31 cellular contexts compared by ENCODE assay signal in genomic region chr22:34931026-34931425, GRCh38.
"Had no signal": no experiment of that assay in that cellular context is flagged by ENCODE, and none has a peak within 500 bp of the region (broad histone marks: within the 10 kb centered on the region; RNA-seq: fewer than 3 reads in every experiment).

No MANE protein-coding gene starts in this region.

- H3K36me3 Mint-ChIP-seq: natural killer cell; neural progenitor cell; stimulated activated memory B cell treated with anti-CD40 and anti-IgM and Interleukin-4, amounts not matched to agents 10 μg/mL and 1 μg/mL and 100 μg/mL, for 72 hours; type B pancreatic cell had no signal

- H2AFZ ChIP-seq: neural progenitor cell, parathyroid adenoma had no signal

- H3K79me2 ChIP-seq: parathyroid adenoma had no signal

- H3K9me3 ChIP-seq: ovary, psoas muscle, suprapubic skin, testis, tibial artery, transverse colon, upper lobe of right lung, vagina had no signal

- H3K36me3 ChIP-seq: neural progenitor cell, ovary, spleen, suprapubic skin, tibial artery, transverse colon, upper lobe of right lung, vagina had no signal

- H3K27me3 Mint-ChIP-seq: stimulated activated memory B cell treated with anti-CD40 and anti-IgM and Interleukin-4, amounts not matched to agents 10 μg/mL and 1 μg/mL and 100 μg/mL, for 72 hours; stimulated activated naive CD8-positive, alpha-beta T cell treated with anti-CD3 and anti-CD28 coated beads, Interleukin-15, amount 100 ng/mL, for 72 hours; type B pancreatic cell had no signal

- H3K27me3 ChIP-seq: neural progenitor cell, ovary, suprapubic skin, testis, tibial artery, transverse colon, upper lobe of right lung, vagina had no signal

- H3K27ac ChIP-seq: neural progenitor cell, ovary, parathyroid adenoma, psoas muscle, skin epidermis, spleen, suprapubic skin, testis, tibial artery, transverse colon, upper lobe of right lung, vagina had no signal

- ATAC-seq: natural killer cell; psoas muscle; right cardiac atrium; sciatic nerve; stimulated activated memory B cell treated with anti-CD40 and anti-IgM and Interleukin-4, amounts not matched to agents 10 μg/mL and 1 μg/mL and 100 μg/mL, for 72 hours; stimulated activated naive CD8-positive, alpha-beta T cell treated with anti-CD3 and anti-CD28 coated beads, Interleukin-15, amount 100 ng/mL, for 72 hours; stimulated activated naive CD8-positive, alpha-beta T cell treated with anti-CD3 and anti-CD28 coated beads, Interleukin-15, Interleukin-2, amounts not matched to agents 100 U/mL and 50 U/mL, for 24 hours; upper lobe of right lung had no signal

- H3K9me3 Mint-ChIP-seq: nephron; neural progenitor cell; stimulated activated naive CD8-positive, alpha-beta T cell treated with anti-CD3 and anti-CD28 coated beads, Interleukin-15, amount 100 ng/mL, for 72 hours; type B pancreatic cell had no signal

- H3K4me1 ChIP-seq: neural progenitor cell, parathyroid adenoma, psoas muscle, spleen, suprapubic skin, testis, tibial artery, transverse colon, upper lobe of right lung, vagina had no signal

- H3K4me3 Mint-ChIP-seq: natural killer cell; nephron; neural progenitor cell; stimulated activated memory B cell treated with anti-CD40 and anti-IgM and Interleukin-4, amounts not matched to agents 10 μg/mL and 1 μg/mL and 100 μg/mL, for 72 hours; stimulated activated naive CD8-positive, alpha-beta T cell treated with anti-CD3 and anti-CD28 coated beads, Interleukin-15, amount 100 ng/mL, for 72 hours; type B pancreatic cell had no signal

- H3K4me1 Mint-ChIP-seq: natural killer cell; stimulated activated memory B cell treated with anti-CD40 and anti-IgM and Interleukin-4, amounts not matched to agents 10 μg/mL and 1 μg/mL and 100 μg/mL, for 72 hours; stimulated activated naive CD8-positive, alpha-beta T cell treated with anti-CD3 and anti-CD28 coated beads, Interleukin-15, amount 100 ng/mL, for 72 hours had no signal

- H3K4me2 ChIP-seq: neural progenitor cell, smooth muscle cell had no signal

- H3K9ac ChIP-seq: neural progenitor cell, parathyroid adenoma had no signal

- H3K27ac Mint-ChIP-seq: natural killer cell; nephron; progenitor cell of endocrine pancreas; stimulated activated memory B cell treated with anti-CD40 and anti-IgM and Interleukin-4, amounts not matched to agents 10 μg/mL and 1 μg/mL and 100 μg/mL, for 72 hours; stimulated activated naive CD8-positive, alpha-beta T cell treated with anti-CD3 and anti-CD28 coated beads, Interleukin-15, amount 100 ng/mL, for 72 hours; type B pancreatic cell had no signal

- H3K4me3 ChIP-seq: neural progenitor cell, ovary, psoas muscle, skin epidermis, smooth muscle cell, spleen, suprapubic skin, testis, tibial artery, transverse colon, upper lobe of right lung, vagina had no signal

- DNase-seq: natural killer cell; occipital lobe; ovary; posterior cingulate gyrus; psoas muscle; right cardiac atrium; spleen; stimulated activated CD4-positive, alpha-beta T cell treated with anti-CD3 and anti-CD28 coated beads, Interleukin-12 subunit alpha, Interleukin-12 subunit beta, amount 100 ng/mL, for 4 hours; stimulated activated CD4-positive, alpha-beta T cell treated with anti-CD3 and anti-CD28 coated beads, Interleukin-1b, Interleukin-23, amount 100 ng/mL, for 48 hours; stimulated activated CD4-positive, alpha-beta T cell treated with anti-CD3 and anti-CD28 coated beads, Interleukin-4, amount 100 ng/mL, for 1 hour; stimulated activated CD4-positive, alpha-beta T cell treated with anti-CD3 and anti-CD28 coated beads, Interleukin-4, amount 100 ng/mL, for 4 hours; stimulated activated CD8-positive, alpha-beta memory T cell treated with anti-CD3 and anti-CD28 coated beads, Interleukin-4, amount 100 ng/mL, for 48 hours; stimulated activated naive CD4-positive, alpha-beta T cell; stimulated activated naive CD8-positive, alpha-beta T cell treated with anti-CD3 and anti-CD28 coated beads, Interleukin-15, amount 100 ng/mL, for 72 hours; stimulated activated naive CD8-positive, alpha-beta T cell treated with anti-CD3 and anti-CD28 coated beads, Interleukin-15, Interleukin-2, amounts not matched to agents 100 U/mL and 50 U/mL, for 24 hours; substantia nigra; testis; tibial artery; transverse colon; upper lobe of right lung had no signal
